In the genomic region with DNA sequence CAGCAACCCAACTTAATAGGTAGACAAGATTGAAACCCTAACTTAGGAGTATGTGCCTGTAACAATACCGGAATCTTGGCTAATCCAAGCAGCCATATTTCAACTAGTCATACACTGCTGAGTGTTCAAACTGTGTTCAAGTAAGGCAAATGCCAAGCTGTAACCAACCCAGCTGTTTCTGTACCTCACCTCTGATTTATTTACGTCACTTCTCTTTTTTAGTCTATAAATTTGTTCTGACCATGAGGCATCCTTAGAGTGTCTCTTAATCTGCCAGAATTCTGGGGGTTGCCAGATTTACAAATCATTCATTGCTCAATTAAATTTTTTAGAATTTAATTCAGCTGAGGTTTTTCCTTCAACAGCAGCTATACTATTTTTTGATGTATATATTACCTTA, we compare ENCODE assay signal across 38 cellular contexts.
"Had no signal": no experiment of that assay in that cellular context is flagged by ENCODE, and none has a peak within 500 bp of the region (broad histone marks: within the 10 kb centered on the region; RNA-seq: fewer than 3 reads in every experiment).

No MANE protein-coding gene starts in this region.

- H3K4me1 Mint-ChIP-seq: activated B cell treated with CpG ODN at 0.5 μM for 24 hours; activated CD4-positive, alpha-beta T cell treated with anti-CD3 and anti-CD28 coated beads, Interleukin-2, amount 10 ng/mL, durations not matched to agents 24 days and 14 days; activated naive CD8-positive, alpha-beta T cell treated with anti-CD3 and anti-CD28 coated beads, Interleukin-2, amount 10 ng/mL, durations not matched to agents 7 days and 5 days; activated naive CD8-positive, alpha-beta T cell treated with anti-CD3 and anti-CD28 coated beads, Interleukin-2, amount 50 U/mL, for 24 hours; activated T-helper 17 cell treated with anti-CD3 and anti-CD28 coated beads, Interleukin-2, amount 50 U/mL, for 72 hours; central memory CD8-positive, alpha-beta T cell had no signal

- H3K9me3 ChIP-seq: ascending aorta had no signal

- H3K9me3 Mint-ChIP-seq: activated B cell treated with CpG ODN at 0.5 μM for 24 hours; activated CD4-positive, alpha-beta T cell treated with anti-CD3 and anti-CD28 coated beads, Interleukin-2, amount 10 ng/mL, durations not matched to agents 24 days and 14 days had no signal

- H3K4me3 ChIP-seq: ascending aorta, cardiac muscle cell had no signal

- H3K27me3 Mint-ChIP-seq: activated B cell treated with CpG ODN at 0.5 μM for 24 hours; activated CD4-positive, alpha-beta memory T cell treated with anti-CD3 and anti-CD28 coated beads for 36 hours; activated CD4-positive, alpha-beta T cell treated with anti-CD3 and anti-CD28 coated beads, Interleukin-2, amount 10 ng/mL, durations not matched to agents 24 days and 14 days; activated CD8-positive, alpha-beta T cell treated with anti-CD3 and anti-CD28 coated beads for 36 hours; activated naive CD8-positive, alpha-beta T cell treated with anti-CD3 and anti-CD28 coated beads, Interleukin-2, amount 10 ng/mL, durations not matched to agents 7 days and 5 days; activated naive CD8-positive, alpha-beta T cell treated with anti-CD3 and anti-CD28 coated beads, Interleukin-2, amount 50 U/mL, for 24 hours; activated T-helper 17 cell treated with anti-CD3 and anti-CD28 coated beads, Interleukin-2, amount 50 U/mL, for 72 hours; brain; central memory CD8-positive, alpha-beta T cell had no signal

- H3K27ac ChIP-seq: ascending aorta, cardiac muscle cell, VCaP had no signal

- FAIRE-seq: bronchial epithelial cell, TTC549 had no signal

- H3K27me3 ChIP-seq: ascending aorta, cardiac muscle cell had no signal

- H3K36me3 ChIP-seq: ascending aorta, cardiac muscle cell had no signal

- H3K27ac Mint-ChIP-seq: activated B cell treated with CpG ODN at 0.5 μM for 24 hours; activated CD4-positive, alpha-beta memory T cell treated with anti-CD3 and anti-CD28 coated beads for 36 hours; activated CD4-positive, alpha-beta T cell treated with anti-CD3 and anti-CD28 coated beads, Interleukin-2, amount 10 ng/mL, durations not matched to agents 24 days and 14 days; activated CD8-positive, alpha-beta T cell treated with anti-CD3 and anti-CD28 coated beads for 36 hours; activated naive CD4-positive, alpha-beta T cell treated with anti-CD3 and anti-CD28 coated beads for 36 hours; activated naive CD4-positive, alpha-beta T cell treated with anti-CD3 and anti-CD28 coated beads, Interleukin-2, amount 50 U/mL, for 72 hours; activated naive CD8-positive, alpha-beta T cell treated with anti-CD3 and anti-CD28 coated beads, Interleukin-2, amount 10 ng/mL, durations not matched to agents 7 days and 5 days; activated naive CD8-positive, alpha-beta T cell treated with anti-CD3 and anti-CD28 coated beads, Interleukin-2, amount 50 U/mL, for 24 hours; activated T-cell treated with anti-CD3 and anti-CD28 coated beads, Interleukin-2, amount 50 U/mL, for 72 hours; activated T-helper 1 cell treated with anti-CD3 and anti-CD28 coated beads, Interleukin-12 subunit alpha, Interleukin-12 subunit beta, Interleukin-2, Interleukin-4 antibody, amounts not matched to agents 30 ng/mL and 10 ng/mL and 1 ng/mL, durations not matched to agents 14 hours and 24 hours and 36 hours; activated T-helper 17 cell treated with anti-CD3 and anti-CD28 coated beads, Interleukin-2, amount 50 U/mL, for 72 hours; brain; T-helper 1 cell treated with Interleukin-12 subunit alpha and Interleukin-12 subunit beta and Interleukin-4 antibody, amounts not matched to agents 30 μg/mL and 1 μg/mL, for 36 hours; T-helper 2 cell treated with Interferon-gamma antibody and Interleukin-4, amounts not matched to agents 5 μg/mL and 100 μg/mL, for 36 hours had no signal

- H3K36me3 Mint-ChIP-seq: activated CD4-positive, alpha-beta memory T cell treated with anti-CD3 and anti-CD28 coated beads for 36 hours; activated naive CD4-positive, alpha-beta T cell treated with anti-CD3 and anti-CD28 coated beads, Interleukin-2, amount 50 U/mL, for 72 hours; activated naive CD8-positive, alpha-beta T cell treated with anti-CD3 and anti-CD28 coated beads, Interleukin-2, amount 10 ng/mL, durations not matched to agents 7 days and 5 days; brain had no signal

- H3K4me3 Mint-ChIP-seq: activated B cell treated with CpG ODN at 0.5 μM for 24 hours; activated CD4-positive, alpha-beta memory T cell treated with anti-CD3 and anti-CD28 coated beads for 36 hours; activated CD4-positive, alpha-beta T cell treated with anti-CD3 and anti-CD28 coated beads, Interleukin-2, amount 10 ng/mL, durations not matched to agents 24 days and 14 days; activated CD8-positive, alpha-beta T cell treated with anti-CD3 and anti-CD28 coated beads for 36 hours; activated naive CD4-positive, alpha-beta T cell treated with anti-CD3 and anti-CD28 coated beads for 36 hours; activated naive CD8-positive, alpha-beta T cell treated with anti-CD3 and anti-CD28 coated beads, Interleukin-2, amount 10 ng/mL, durations not matched to agents 7 days and 5 days; activated naive CD8-positive, alpha-beta T cell treated with anti-CD3 and anti-CD28 coated beads, Interleukin-2, amount 50 U/mL, for 24 hours; activated T-cell treated with anti-CD3 and anti-CD28 coated beads, Interleukin-2, amount 50 U/mL, for 4 hours; activated T-cell treated with anti-CD3 and anti-CD28 coated beads, Interleukin-2, amount 50 U/mL, for 72 hours; activated T-helper 1 cell treated with anti-CD3 and anti-CD28 coated beads, Interleukin-12 subunit alpha, Interleukin-12 subunit beta, Interleukin-2, Interleukin-4 antibody, amounts not matched to agents 30 ng/mL and 10 ng/mL and 1 ng/mL, durations not matched to agents 14 hours and 24 hours and 36 hours; activated T-helper 17 cell treated with anti-CD3 and anti-CD28 coated beads, Interleukin-2, amount 50 U/mL, for 72 hours; brain; central memory CD8-positive, alpha-beta T cell; T-helper 1 cell treated with Interleukin-12 subunit alpha and Interleukin-12 subunit beta and Interleukin-4 antibody, amounts not matched to agents 30 μg/mL and 1 μg/mL, for 36 hours; T-helper 2 cell treated with Interferon-gamma antibody and Interleukin-4, amounts not matched to agents 5 μg/mL and 100 μg/mL, for 36 hours had no signal

- DNase-seq: activated B cell treated with CpG ODN at 0.5 μM for 24 hours; activated CD4-positive, alpha-beta memory T cell treated with anti-CD3 and anti-CD28 coated beads for 36 hours; activated CD4-positive, alpha-beta T cell treated with anti-CD3 and anti-CD28 coated beads for 4 hours; activated CD4-positive, alpha-beta T cell treated with anti-CD3 and anti-CD28 coated beads, Interleukin-2, amount 10 ng/mL, durations not matched to agents 24 days and 14 days; activated CD4-positive, alpha-beta T cell treated with anti-CD3 and anti-CD28 coated beads, Interleukin-2, amount 50 U/mL, for 1 hour; activated CD4-positive, alpha-beta T cell treated with anti-CD3 and anti-CD28 coated beads, Interleukin-2, amount 50 U/mL, for 4 hours; activated CD4-positive, CD25-positive, alpha-beta regulatory T cell treated with anti-CD3 and anti-CD28 coated beads, Interleukin-2, amount 50 U/mL, for 72 hours; activated CD8-positive, alpha-beta memory T cell treated with anti-CD3 and anti-CD28 coated beads, Interleukin-2, amount 50 U/mL, for 4 hours; activated CD8-positive, alpha-beta T cell treated with anti-CD3 and anti-CD28 coated beads for 36 hours; activated effector memory CD4-positive, alpha-beta T cell treated with anti-CD3 and anti-CD28 coated beads, Interleukin-2, amount 50 U/mL, for 16 hours; activated gamma-delta T cell treated with Interleukin-2 at 50 U/mL for 16 hours; activated naive CD4-positive, alpha-beta T cell; activated naive CD4-positive, alpha-beta T cell treated with anti-CD3 and anti-CD28 coated beads for 36 hours; activated naive CD4-positive, alpha-beta T cell treated with anti-CD3 and anti-CD28 coated beads, Interleukin-2, amount 50 U/mL, for 16 hours; activated naive CD8-positive, alpha-beta T cell treated with anti-CD3 and anti-CD28 coated beads, Interleukin-2, amount 10 ng/mL, durations not matched to agents 7 days and 5 days; activated naive CD8-positive, alpha-beta T cell treated with anti-CD3 and anti-CD28 coated beads, Interleukin-2, amount 50 U/mL, for 24 hours; activated T-cell treated with anti-CD3 and anti-CD28 coated beads for 4 hours; activated T-cell treated with anti-CD3 and anti-CD28 coated beads, Interleukin-2, amount 50 U/mL, for 1 hour; activated T-cell treated with anti-CD3 and anti-CD28 coated beads, Interleukin-2, amount 50 U/mL, for 4 hours; activated T-cell treated with anti-CD3 and anti-CD28 coated beads, Interleukin-2, amount 50 U/mL, for 72 hours; amygdala; anterior cingulate cortex; caudate nucleus; cerebellar nuclear complex; T-helper 2 cell; T-helper 9 cell had no signal

- H3K4me1 ChIP-seq: ascending aorta had no signal
